ENCODE assay signal across 2 cellular contexts in the genomic region with DNA sequence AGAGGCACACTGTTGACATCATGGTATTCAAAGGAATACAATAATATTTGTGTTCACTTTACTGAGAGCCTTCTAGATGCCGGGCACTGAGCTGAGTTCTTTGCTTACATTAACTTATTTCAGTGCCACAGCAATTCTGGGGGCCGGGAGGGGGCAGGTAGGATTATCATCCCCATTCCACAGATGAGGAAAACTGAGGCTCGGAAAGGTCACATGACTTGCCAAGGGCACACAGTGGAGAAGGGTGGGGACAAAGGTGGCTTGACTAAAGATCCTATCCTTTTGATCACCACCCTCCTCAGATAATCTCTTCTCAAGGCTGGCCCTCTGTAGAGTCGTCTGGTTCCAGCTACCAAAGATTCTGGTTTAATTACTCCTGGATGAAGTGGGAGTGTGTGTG.
TF ChIP-seq lines count a peak whose summit lies in the region.

No MANE protein-coding gene starts in this region.

TF ChIP-seq in K562, 482 proteins besides CTCF, POLR2A, EP300 and RAD21 (continued from another document and continues in another):
- TF ChIP-seq, protein P1, sequence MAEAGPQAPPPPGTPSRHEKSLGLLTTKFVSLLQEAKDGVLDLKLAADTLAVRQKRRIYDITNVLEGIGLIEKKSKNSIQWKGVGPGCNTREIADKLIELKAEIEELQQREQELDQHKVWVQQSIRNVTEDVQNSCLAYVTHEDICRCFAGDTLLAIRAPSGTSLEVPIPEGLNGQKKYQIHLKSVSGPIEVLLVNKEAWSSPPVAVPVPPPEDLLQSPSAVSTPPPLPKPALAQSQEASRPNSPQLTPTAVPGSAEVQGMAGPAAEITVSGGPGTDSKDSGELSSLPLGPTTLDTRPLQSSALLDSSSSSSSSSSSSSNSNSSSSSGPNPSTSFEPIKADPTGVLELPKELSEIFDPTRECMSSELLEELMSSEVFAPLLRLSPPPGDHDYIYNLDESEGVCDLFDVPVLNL (CRISPR knock-in tag; IDR thresholded peaks at IDR 0.05; ENCODE audit: low read depth) = no peak
- no peak for TF ChIP-seq TEAD1 (CRISPR knock-in tag; IDR thresholded peaks at IDR 0.05)
- TF ChIP-seq ADNP (tag; IDR thresholded peaks at IDR 0.05) = peak; percentile 64; the same call in 1 of the 2 replicates
- TF ChIP-seq MYBL2 (IDR thresholded peaks at IDR 0.05; ENCODE audit: low read depth) = no peak
- TF ChIP-seq MYBL2 (CRISPR knock-in tag; IDR thresholded peaks at IDR 0.05; ENCODE audit: borderline replicate concordance) = no peak
- TF ChIP-seq MTA2 (IDR thresholded peaks at IDR 0.05; ENCODE audit: low read depth) = no peak
- TF ChIP-seq SAFB (IDR thresholded peaks at IDR 0.05; ENCODE audit: borderline replicate concordance, low read depth, low read length) = no peak
- TF ChIP-seq ZNF444 (CRISPR knock-in tag; IDR thresholded peaks at IDR 0.05) = no peak
- TF ChIP-seq ZNF175 (CRISPR knock-in tag; IDR thresholded peaks at IDR 0.05; ENCODE audit: low read depth) = no peak
- TF ChIP-seq ZNF644 (tag; IDR thresholded peaks at IDR 0.05; ENCODE audit: low read depth) = no peak
- no peak for TF ChIP-seq PHF8 (IDR thresholded peaks at IDR 0.05; ENCODE audit: borderline replicate concordance, low read length)
- no peak for TF ChIP-seq ZNF212 (CRISPR knock-in tag; IDR thresholded peaks at IDR 0.05)
- TF ChIP-seq CBX5 (IDR thresholded peaks at IDR 0.05; ENCODE audit: borderline replicate concordance, low read depth) = no peak
- TF ChIP-seq BMI1 (IDR thresholded peaks at IDR 0.05; ENCODE audit: low read length) = no peak
- TF ChIP-seq BCOR (IDR thresholded peaks at IDR 0.05) = peak; percentile 69
- no peak for TF ChIP-seq PURB (CRISPR knock-in tag; IDR thresholded peaks at IDR 0.05; ENCODE audit: low read depth)
- no peak for TF ChIP-seq ZNF140 (CRISPR knock-in tag; IDR thresholded peaks at IDR 0.05)
- TF ChIP-seq, protein P2, sequence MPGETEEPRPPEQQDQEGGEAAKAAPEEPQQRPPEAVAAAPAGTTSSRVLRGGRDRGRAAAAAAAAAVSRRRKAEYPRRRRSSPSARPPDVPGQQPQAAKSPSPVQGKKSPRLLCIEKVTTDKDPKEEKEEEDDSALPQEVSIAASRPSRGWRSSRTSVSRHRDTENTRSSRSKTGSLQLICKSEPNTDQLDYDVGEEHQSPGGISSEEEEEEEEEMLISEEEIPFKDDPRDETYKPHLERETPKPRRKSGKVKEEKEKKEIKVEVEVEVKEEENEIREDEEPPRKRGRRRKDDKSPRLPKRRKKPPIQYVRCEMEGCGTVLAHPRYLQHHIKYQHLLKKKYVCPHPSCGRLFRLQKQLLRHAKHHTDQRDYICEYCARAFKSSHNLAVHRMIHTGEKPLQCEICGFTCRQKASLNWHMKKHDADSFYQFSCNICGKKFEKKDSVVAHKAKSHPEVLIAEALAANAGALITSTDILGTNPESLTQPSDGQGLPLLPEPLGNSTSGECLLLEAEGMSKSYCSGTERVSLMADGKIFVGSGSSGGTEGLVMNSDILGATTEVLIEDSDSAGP (CRISPR knock-in tag; IDR thresholded peaks at IDR 0.05) = no peak
- no peak for TF ChIP-seq ZNF408 (CRISPR knock-in tag; IDR thresholded peaks at IDR 0.05; ENCODE audit: low read depth)
- TF ChIP-seq RBM25 (IDR thresholded peaks at IDR 0.05; ENCODE audit: low read depth, low read length, severe bottlenecking) = peak; percentile 96
- no peak for TF ChIP-seq MYC (IDR thresholded peaks at IDR 0.05; ENCODE audit: low read depth, low read length)
- TF ChIP-seq MYC (CRISPR knock-in tag; IDR thresholded peaks at IDR 0.05; ENCODE audit: borderline replicate concordance, low read depth) = no peak
- TF ChIP-seq, protein P3, sequence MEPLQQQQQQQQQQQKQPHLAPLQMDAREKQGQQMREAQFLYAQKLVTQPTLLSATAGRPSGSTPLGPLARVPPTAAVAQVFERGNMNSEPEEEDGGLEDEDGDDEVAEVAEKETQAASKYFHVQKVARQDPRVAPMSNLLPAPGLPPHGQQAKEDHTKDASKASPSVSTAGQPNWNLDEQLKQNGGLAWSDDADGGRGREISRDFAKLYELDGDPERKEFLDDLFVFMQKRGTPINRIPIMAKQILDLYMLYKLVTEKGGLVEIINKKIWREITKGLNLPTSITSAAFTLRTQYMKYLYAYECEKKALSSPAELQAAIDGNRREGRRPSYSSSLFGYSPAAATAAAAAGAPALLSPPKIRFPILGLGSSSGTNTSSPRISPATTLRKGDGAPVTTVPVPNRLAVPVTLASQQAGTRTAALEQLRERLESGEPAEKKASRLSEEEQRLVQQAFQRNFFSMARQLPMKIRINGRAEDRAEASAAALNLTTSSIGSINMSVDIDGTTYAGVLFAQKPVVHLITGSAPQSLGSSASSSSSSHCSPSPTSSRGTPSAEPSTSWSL (CRISPR knock-in tag; IDR thresholded peaks at IDR 0.05; ENCODE audit: borderline replicate concordance) = no peak
- TF ChIP-seq ETV6 (IDR thresholded peaks at IDR 0.05; ENCODE audit: borderline replicate concordance in 1 of 2, low read depth in 2 of 2, low read length in 1 of 2) = no peak
- TF ChIP-seq ETV6 (CRISPR knock-in tag; IDR thresholded peaks at IDR 0.05; ENCODE audit: borderline replicate concordance) = no peak
- TF ChIP-seq, protein P4, sequence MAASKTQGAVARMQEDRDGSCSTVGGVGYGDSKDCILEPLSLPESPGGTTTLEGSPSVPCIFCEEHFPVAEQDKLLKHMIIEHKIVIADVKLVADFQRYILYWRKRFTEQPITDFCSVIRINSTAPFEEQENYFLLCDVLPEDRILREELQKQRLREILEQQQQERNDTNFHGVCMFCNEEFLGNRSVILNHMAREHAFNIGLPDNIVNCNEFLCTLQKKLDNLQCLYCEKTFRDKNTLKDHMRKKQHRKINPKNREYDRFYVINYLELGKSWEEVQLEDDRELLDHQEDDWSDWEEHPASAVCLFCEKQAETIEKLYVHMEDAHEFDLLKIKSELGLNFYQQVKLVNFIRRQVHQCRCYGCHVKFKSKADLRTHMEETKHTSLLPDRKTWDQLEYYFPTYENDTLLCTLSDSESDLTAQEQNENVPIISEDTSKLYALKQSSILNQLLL (CRISPR knock-in tag; IDR thresholded peaks at IDR 0.05; ENCODE audit: borderline replicate concordance) = no peak
- TF ChIP-seq GTF2E2 (tag; IDR thresholded peaks at IDR 0.05) = no peak
- TF ChIP-seq TEAD2 (tag; IDR thresholded peaks at IDR 0.05) = no peak
- TF ChIP-seq, protein P5, sequence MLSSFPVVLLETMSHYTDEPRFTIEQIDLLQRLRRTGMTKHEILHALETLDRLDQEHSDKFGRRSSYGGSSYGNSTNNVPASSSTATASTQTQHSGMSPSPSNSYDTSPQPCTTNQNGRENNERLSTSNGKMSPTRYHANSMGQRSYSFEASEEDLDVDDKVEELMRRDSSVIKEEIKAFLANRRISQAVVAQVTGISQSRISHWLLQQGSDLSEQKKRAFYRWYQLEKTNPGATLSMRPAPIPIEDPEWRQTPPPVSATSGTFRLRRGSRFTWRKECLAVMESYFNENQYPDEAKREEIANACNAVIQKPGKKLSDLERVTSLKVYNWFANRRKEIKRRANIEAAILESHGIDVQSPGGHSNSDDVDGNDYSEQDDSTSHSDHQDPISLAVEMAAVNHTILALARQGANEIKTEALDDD (IDR thresholded peaks at IDR 0.05) = no peak
- TF ChIP-seq MEIS2 (IDR thresholded peaks at IDR 0.05; ENCODE audit: partially characterized antibody) = no peak
- TF ChIP-seq CREM (IDR thresholded peaks at IDR 0.05; ENCODE audit: low read depth) = no peak
- TF ChIP-seq KLF13 (tag; IDR thresholded peaks at IDR 0.05; ENCODE audit: borderline replicate concordance, low read depth) = no peak

TF ChIP-seq in GM23338, 12 proteins besides CTCF, POLR2A, EP300 and RAD21 (continued from another document):
- TF ChIP-seq, protein P6, sequence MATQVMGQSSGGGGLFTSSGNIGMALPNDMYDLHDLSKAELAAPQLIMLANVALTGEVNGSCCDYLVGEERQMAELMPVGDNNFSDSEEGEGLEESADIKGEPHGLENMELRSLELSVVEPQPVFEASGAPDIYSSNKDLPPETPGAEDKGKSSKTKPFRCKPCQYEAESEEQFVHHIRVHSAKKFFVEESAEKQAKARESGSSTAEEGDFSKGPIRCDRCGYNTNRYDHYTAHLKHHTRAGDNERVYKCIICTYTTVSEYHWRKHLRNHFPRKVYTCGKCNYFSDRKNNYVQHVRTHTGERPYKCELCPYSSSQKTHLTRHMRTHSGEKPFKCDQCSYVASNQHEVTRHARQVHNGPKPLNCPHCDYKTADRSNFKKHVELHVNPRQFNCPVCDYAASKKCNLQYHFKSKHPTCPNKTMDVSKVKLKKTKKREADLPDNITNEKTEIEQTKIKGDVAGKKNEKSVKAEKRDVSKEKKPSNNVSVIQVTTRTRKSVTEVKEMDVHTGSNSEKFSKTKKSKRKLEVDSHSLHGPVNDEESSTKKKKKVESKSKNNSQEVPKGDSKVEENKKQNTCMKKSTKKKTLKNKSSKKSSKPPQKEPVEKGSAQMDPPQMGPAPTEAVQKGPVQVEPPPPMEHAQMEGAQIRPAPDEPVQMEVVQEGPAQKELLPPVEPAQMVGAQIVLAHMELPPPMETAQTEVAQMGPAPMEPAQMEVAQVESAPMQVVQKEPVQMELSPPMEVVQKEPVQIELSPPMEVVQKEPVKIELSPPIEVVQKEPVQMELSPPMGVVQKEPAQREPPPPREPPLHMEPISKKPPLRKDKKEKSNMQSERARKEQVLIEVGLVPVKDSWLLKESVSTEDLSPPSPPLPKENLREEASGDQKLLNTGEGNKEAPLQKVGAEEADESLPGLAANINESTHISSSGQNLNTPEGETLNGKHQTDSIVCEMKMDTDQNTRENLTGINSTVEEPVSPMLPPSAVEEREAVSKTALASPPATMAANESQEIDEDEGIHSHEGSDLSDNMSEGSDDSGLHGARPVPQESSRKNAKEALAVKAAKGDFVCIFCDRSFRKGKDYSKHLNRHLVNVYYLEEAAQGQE (IDR thresholded peaks at IDR 0.05; ENCODE audit: unreplicated experiment) = no peak
- no peak for TF ChIP-seq JUNB (IDR thresholded peaks at IDR 0.05; ENCODE audit: unreplicated experiment)
- no peak for TF ChIP-seq ZNF114 (CRISPR knock-in tag; IDR thresholded peaks at IDR 0.05)
